In genomic region chr2:223943135-223943534, GRCh38 we compare ENCODE assay signal across 9 cellular contexts. TPM values are rescaled to one million over a fixed set of nuclear protein-coding genes. Genes with fewer than 3 reads are reported as not detected.
A peak's percentile ranks its signal among the peaks of the same experiment; 100 is the strongest.
DNase-seq lines count a peak whose midpoint lies in the region; ATAC-seq and TF ChIP-seq lines count a peak whose summit lies in the region.
"Had no signal": no experiment of that assay in that cellular context is flagged by ENCODE, and none has a peak within 500 bp of the region (broad histone marks: within the 10 kb centered on the region; RNA-seq: fewer than 3 reads in every experiment).

No MANE protein-coding gene starts in this region.

- intact Hi-C loops in activated T-helper 1 cell treated with anti-CD3 and anti-CD28 coated beads, Interleukin-12 subunit alpha, Interleukin-12 subunit beta, Interleukin-2, Interleukin-4 antibody, amounts not matched to agents 30 ng/mL and 10 ng/mL and 1 ng/mL, durations not matched to agents 14 hours and 24 hours and 36 hours (cut with micrococcal nuclease) = loop anchor here (2.0 to 10.0 kb wide), 5 partner anchors 14 to 1286 kb away; partner anchors contain the start of gene FARSB

- DNase-seq in SK-N-SH (no peak), germinal center (ENCODE audit: low spot score) (no peak), EL (no peak)
- no peak for DNase-seq in activated T-helper 1 cell treated with anti-CD3 and anti-CD28 coated beads, Interleukin-12 subunit alpha, Interleukin-12 subunit beta, Interleukin-2, Interleukin-4 antibody, amounts not matched to agents 30 ng/mL and 10 ng/mL and 1 ng/mL, durations not matched to agents 14 hours and 24 hours and 36 hours (ENCODE audit: low spot score)
- no peak for DNase-seq in stimulated activated CD4-positive, alpha-beta T cell treated with anti-CD3 and anti-CD28 coated beads, Interleukin-12 subunit alpha, Interleukin-12 subunit beta, amount 100 ng/mL, for 4 hours
- DNase-seq: stimulated activated CD4-positive, alpha-beta T cell treated with anti-CD3 and anti-CD28 coated beads, Interleukin-4, amount 100 ng/mL, for 1 hour had no signal

- H3K4me2 ChIP-seq in SK-N-SH = peak overlapping the region; percentile 92

- H3K4me3 Mint-ChIP-seq in activated T-helper 1 cell treated with anti-CD3 and anti-CD28 coated beads, Interleukin-12 subunit alpha, Interleukin-12 subunit beta, Interleukin-2, Interleukin-4 antibody, amounts not matched to agents 30 ng/mL and 10 ng/mL and 1 ng/mL, durations not matched to agents 14 hours and 24 hours and 36 hours = peak overlapping the region; percentile 87
- peak overlapping the region; percentile 94 for H3K4me3 Mint-ChIP-seq in stimulated activated memory B cell treated with anti-CD40 and anti-IgM and Interleukin-4, amounts not matched to agents 10 μg/mL and 1 μg/mL and 100 μg/mL, for 72 hours

- H3F3A ChIP-seq in SK-N-SH (replicated peaks; ENCODE audit: insufficient read depth) = peaks cover 14% of the 10 kb centered on the region

- peaks cover 0 to 9% of the 10 kb centered on the region in 2 experiments for H3K36me3 ChIP-seq in SK-N-SH (replicated peaks in 1 of 2; ENCODE audit: control insufficient read depth in 1 of 2, insufficient read depth in 2 of 2, low read length in 1 of 2)
- no peaks in the 10 kb centered on the region for H3K36me3 ChIP-seq in iPS-15b (ENCODE audit: control insufficient read depth, insufficient read depth, low read length)

- TF ChIP-seq CTCF in SK-N-SH (IDR thresholded peaks at IDR 0.05) = no peak

- no peak for TF ChIP-seq EP300 in SK-N-SH (IDR thresholded peaks at IDR 0.05; ENCODE audit: borderline replicate concordance in 1 of 2, low read depth in 1 of 2, low read length in 1 of 2)

- 100% methylated on average over 1 of the region's 1 CpG for WGBS in SK-N-SH (ENCODE audit: low lambda C conversion rate)

- H3K27me3 ChIP-seq in SK-N-SH (ENCODE audit: insufficient read depth) (no peaks in the 10 kb centered on the region), iPS-15b (ENCODE audit: control insufficient read depth, insufficient read depth, low read length) (no peaks in the 10 kb centered on the region)

- H3K4me3 ChIP-seq in SK-N-SH (ENCODE audit: low read depth in 2 of 2, low read length in 1 of 2) (peak overlapping the region in 1 of 2 experiments; percentile 78; a peak in 3 of 4 replicates), iPS-15b (ENCODE audit: low read depth, low read length) (peak overlapping the region; percentile 88)

- H3K9me3 ChIP-seq in SK-N-SH = no peaks in the 10 kb centered on the region
- no peaks in the 10 kb centered on the region for H3K9me3 ChIP-seq in iPS-15b (ENCODE audit: control insufficient read depth, insufficient read depth, low read length)

- H3K27me3 Mint-ChIP-seq in activated T-helper 1 cell treated with anti-CD3 and anti-CD28 coated beads, Interleukin-12 subunit alpha, Interleukin-12 subunit beta, Interleukin-2, Interleukin-4 antibody, amounts not matched to agents 30 ng/mL and 10 ng/mL and 1 ng/mL, durations not matched to agents 14 hours and 24 hours and 36 hours (ENCODE audit: insufficient read depth) = no peaks in the 10 kb centered on the region
- H3K27me3 Mint-ChIP-seq in stimulated activated memory B cell treated with anti-CD40 and anti-IgM and Interleukin-4, amounts not matched to agents 10 μg/mL and 1 μg/mL and 100 μg/mL, for 72 hours = no peaks in the 10 kb centered on the region

- peaks cover 16% of the 10 kb centered on the region for H3K9me3 Mint-ChIP-seq in activated T-helper 1 cell treated with anti-CD3 and anti-CD28 coated beads, Interleukin-12 subunit alpha, Interleukin-12 subunit beta, Interleukin-2, Interleukin-4 antibody, amounts not matched to agents 30 ng/mL and 10 ng/mL and 1 ng/mL, durations not matched to agents 14 hours and 24 hours and 36 hours
- no peaks in the 10 kb centered on the region for H3K9me3 Mint-ChIP-seq in stimulated activated memory B cell treated with anti-CD40 and anti-IgM and Interleukin-4, amounts not matched to agents 10 μg/mL and 1 μg/mL and 100 μg/mL, for 72 hours

- peaks cover 73% of the 10 kb centered on the region for H3K79me2 ChIP-seq in SK-N-SH (ENCODE audit: insufficient read depth)

- H3K4me1 Mint-ChIP-seq in activated T-helper 1 cell treated with anti-CD3 and anti-CD28 coated beads, Interleukin-12 subunit alpha, Interleukin-12 subunit beta, Interleukin-2, Interleukin-4 antibody, amounts not matched to agents 30 ng/mL and 10 ng/mL and 1 ng/mL, durations not matched to agents 14 hours and 24 hours and 36 hours (ENCODE audit: low read depth) = peaks cover 62% of the 10 kb centered on the region
- peaks cover 62% of the 10 kb centered on the region for H3K4me1 Mint-ChIP-seq in stimulated activated memory B cell treated with anti-CD40 and anti-IgM and Interleukin-4, amounts not matched to agents 10 μg/mL and 1 μg/mL and 100 μg/mL, for 72 hours

- peaks cover 21% of the 10 kb centered on the region for H4K20me1 ChIP-seq in SK-N-SH (ENCODE audit: insufficient read depth)

- peak overlapping the region; percentile 91; the same call in 1 of the 2 replicates for H3K9ac ChIP-seq in SK-N-SH
- no peak overlapping the region for H3K9ac ChIP-seq in iPS-15b (ENCODE audit: low read depth, low read length)

- POLR2A ChIA-PET in SK-N-SH (lab: Yijun Ruan, JAX) = no interaction called here

- CTCF ChIA-PET in SK-N-SH (lab: Yijun Ruan, JAX) = interaction anchor here (1.4 kb wide), 1 partner anchor 27 kb away, joined by 4 read pairs; no protein-coding TSS in a partner anchor

- no peak overlapping the region for H2AFZ ChIP-seq in SK-N-SH (ENCODE audit: low read depth)

- no peak for ATAC-seq in SK-N-SH treated with all-trans-retinoic acid at 6 μM for 48 hours
- no peak for ATAC-seq in stimulated activated memory B cell treated with anti-CD40 and anti-IgM and Interleukin-4, amounts not matched to agents 10 μg/mL and 1 μg/mL and 100 μg/mL, for 72 hours

- TF ChIP-seq RAD21 in SK-N-SH (IDR thresholded peaks at IDR 0.05; ENCODE audit: low read length) = no peak

- peak overlapping the region; percentile 64 for H3K27ac Mint-ChIP-seq in activated T-helper 1 cell treated with anti-CD3 and anti-CD28 coated beads, Interleukin-12 subunit alpha, Interleukin-12 subunit beta, Interleukin-2, Interleukin-4 antibody, amounts not matched to agents 30 ng/mL and 10 ng/mL and 1 ng/mL, durations not matched to agents 14 hours and 24 hours and 36 hours
- peak overlapping the region; percentile 98 for H3K27ac Mint-ChIP-seq in stimulated activated memory B cell treated with anti-CD40 and anti-IgM and Interleukin-4, amounts not matched to agents 10 μg/mL and 1 μg/mL and 100 μg/mL, for 72 hours

- peaks cover 19% of the 10 kb centered on the region for H3K36me3 Mint-ChIP-seq in activated T-helper 1 cell treated with anti-CD3 and anti-CD28 coated beads, Interleukin-12 subunit alpha, Interleukin-12 subunit beta, Interleukin-2, Interleukin-4 antibody, amounts not matched to agents 30 ng/mL and 10 ng/mL and 1 ng/mL, durations not matched to agents 14 hours and 24 hours and 36 hours (ENCODE audit: low read depth)
- peaks cover 35% of the 10 kb centered on the region for H3K36me3 Mint-ChIP-seq in stimulated activated memory B cell treated with anti-CD40 and anti-IgM and Interleukin-4, amounts not matched to agents 10 μg/mL and 1 μg/mL and 100 μg/mL, for 72 hours

- H3K4me1 ChIP-seq in SK-N-SH (ENCODE audit: control insufficient read depth in 1 of 2, insufficient read depth in 2 of 2, low read depth in 1 of 2, low read length in 1 of 2) (peaks cover 4 to 11% of the 10 kb centered on the region in 2 experiments), iPS-15b (ENCODE audit: control insufficient read depth, insufficient read depth, low read length) (peaks cover 16% of the 10 kb centered on the region)

- H3K27ac ChIP-seq in SK-N-SH (ENCODE audit: low read depth in 2 of 2, low read length in 1 of 2) = peak overlapping the region in 1 of 2 experiments; percentile 72; a peak in 2 of 4 replicates

- no peaks in the 10 kb centered on the region for H3K9me2 ChIP-seq in SK-N-SH

TF ChIP-seq in SK-N-SH, 30 proteins besides CTCF, POLR2A, EP300 and RAD21 (continues in another document):
- TF ChIP-seq NRF1 (IDR thresholded peaks at IDR 0.05; ENCODE audit: low read depth, low read length) (no peak), FOXM1 (IDR thresholded peaks at IDR 0.05; ENCODE audit: low read depth) (no peak), RFX5 (IDR thresholded peaks at IDR 0.05; ENCODE audit: low read length) (no peak), SIN3A (IDR thresholded peaks at IDR 0.05; ENCODE audit: borderline replicate concordance, low read depth, low read length) (no peak), JUND (IDR thresholded peaks at IDR 0.05) (no peak), MXI1 (IDR thresholded peaks at IDR 0.05; ENCODE audit: low read depth, low read length) (no peak), MAX (IDR thresholded peaks at IDR 0.05; ENCODE audit: low read depth) (no peak)

TF ChIP-seq in SK-N-SH treated with all-trans-retinoic acid at 6 μM for 48 hours, 23 proteins besides CTCF, POLR2A, EP300 and RAD21 (continues in another document):
- TF ChIP-seq ESRRG (CRISPR knock-in tag; IDR thresholded peaks at IDR 0.05) (no peak), TOX (CRISPR knock-in tag; IDR thresholded peaks at IDR 0.05; ENCODE audit: borderline replicate concordance) (no peak), TCF4 (CRISPR knock-in tag; IDR thresholded peaks at IDR 0.05; ENCODE audit: borderline replicate concordance) (no peak), CSDC2 (CRISPR knock-in tag; IDR thresholded peaks at IDR 0.05) (no peak), ZNF8 (CRISPR knock-in tag; IDR thresholded peaks at IDR 0.05) (no peak)

RNA-seq across cellular contexts. Expression of gene WDFY1, which starts 2.0 kb away (rescaled TPM):
- polyA plus RNA-seq in SK-N-SH (2012; rRNA removed) = 21.7 and 31.8 TPM in 2 replicates
- polyA plus RNA-seq in SK-N-SH (2012; cell fraction: cytosol; rRNA removed) = 15.7 and 16.0 TPM in 2 replicates
- polyA plus RNA-seq in SK-N-SH (2012; cell fraction: nucleus; rRNA removed) = 65.9 and 69.2 TPM in 2 replicates
- 17.9 and 21.8 TPM in 2 replicates for total RNA-seq in activated T-helper 1 cell treated with anti-CD3 and anti-CD28 coated beads, Interleukin-12 subunit alpha, Interleukin-12 subunit beta, Interleukin-2, Interleukin-4 antibody, amounts not matched to agents 30 ng/mL and 10 ng/mL and 1 ng/mL, durations not matched to agents 14 hours and 24 hours and 36 hours

RNA-seq across cellular contexts. Expression of gene MRPL44, which starts 14.1 kb away (rescaled TPM):
- 12.9 and 14.5 TPM in 2 replicates for polyA plus RNA-seq in SK-N-SH (2012; rRNA removed)
- 19.2 and 20.2 TPM in 2 replicates for polyA plus RNA-seq in SK-N-SH (2012; cell fraction: cytosol; rRNA removed)
- 5.5 and 8.1 TPM in 2 replicates for polyA plus RNA-seq in SK-N-SH (2012; cell fraction: nucleus; rRNA removed)
- total RNA-seq in activated T-helper 1 cell treated with anti-CD3 and anti-CD28 coated beads, Interleukin-12 subunit alpha, Interleukin-12 subunit beta, Interleukin-2, Interleukin-4 antibody, amounts not matched to agents 30 ng/mL and 10 ng/mL and 1 ng/mL, durations not matched to agents 14 hours and 24 hours and 36 hours = 32.7 and 35.0 TPM in 2 replicates
